Comparison of ENCODE assay signal across 1 cellular context in genomic region chr15:51833782-51834181, GRCh38.
TF ChIP-seq lines count a peak whose summit lies in the region.

No MANE protein-coding gene starts in this region.

TF ChIP-seq in IMR-90, 13 proteins besides CTCF, POLR2A, EP300 and RAD21:
- no peak for TF ChIP-seq MXI1 (IDR thresholded peaks at IDR 0.05; ENCODE audit: borderline replicate concordance, low read depth, low read length)
- TF ChIP-seq, protein P1, sequence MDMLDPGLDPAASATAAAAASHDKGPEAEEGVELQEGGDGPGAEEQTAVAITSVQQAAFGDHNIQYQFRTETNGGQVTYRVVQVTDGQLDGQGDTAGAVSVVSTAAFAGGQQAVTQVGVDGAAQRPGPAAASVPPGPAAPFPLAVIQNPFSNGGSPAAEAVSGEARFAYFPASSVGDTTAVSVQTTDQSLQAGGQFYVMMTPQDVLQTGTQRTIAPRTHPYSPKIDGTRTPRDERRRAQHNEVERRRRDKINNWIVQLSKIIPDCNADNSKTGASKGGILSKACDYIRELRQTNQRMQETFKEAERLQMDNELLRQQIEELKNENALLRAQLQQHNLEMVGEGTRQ (IDR thresholded peaks at IDR 0.05; ENCODE audit: low read depth, low read length): no peak
- TF ChIP-seq, protein P2, sequence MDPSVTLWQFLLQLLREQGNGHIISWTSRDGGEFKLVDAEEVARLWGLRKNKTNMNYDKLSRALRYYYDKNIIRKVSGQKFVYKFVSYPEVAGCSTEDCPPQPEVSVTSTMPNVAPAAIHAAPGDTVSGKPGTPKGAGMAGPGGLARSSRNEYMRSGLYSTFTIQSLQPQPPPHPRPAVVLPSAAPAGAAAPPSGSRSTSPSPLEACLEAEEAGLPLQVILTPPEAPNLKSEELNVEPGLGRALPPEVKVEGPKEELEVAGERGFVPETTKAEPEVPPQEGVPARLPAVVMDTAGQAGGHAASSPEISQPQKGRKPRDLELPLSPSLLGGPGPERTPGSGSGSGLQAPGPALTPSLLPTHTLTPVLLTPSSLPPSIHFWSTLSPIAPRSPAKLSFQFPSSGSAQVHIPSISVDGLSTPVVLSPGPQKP (IDR thresholded peaks at IDR 0.05; ENCODE audit: borderline replicate concordance, low read depth, low read length): no peak
- no peak for TF ChIP-seq BHLHE40 (IDR thresholded peaks at IDR 0.05; ENCODE audit: low read depth, low read length)
- no peak for TF ChIP-seq CHD1 (IDR thresholded peaks at IDR 0.05; ENCODE audit: low read depth, low read length)
- TF ChIP-seq CEBPB (IDR thresholded peaks at IDR 0.05; ENCODE audit: low read depth, low read length): no peak
- TF ChIP-seq MAFK (IDR thresholded peaks at IDR 0.05; ENCODE audit: low read depth, low read length): no peak
- TF ChIP-seq NFE2L2 (IDR thresholded peaks at IDR 0.05; ENCODE audit: low read depth, low read length): no peak
- TF ChIP-seq FOS (IDR thresholded peaks at IDR 0.05; ENCODE audit: low read depth, low read length): no peak
- TF ChIP-seq MAZ (IDR thresholded peaks at IDR 0.05; ENCODE audit: borderline replicate concordance, low read depth, low read length): no peak
- TF ChIP-seq RFX5 (IDR thresholded peaks at IDR 0.05; ENCODE audit: low read depth, low read length): no peak
- no peak for TF ChIP-seq RCOR1 (IDR thresholded peaks at IDR 0.05; ENCODE audit: insufficient replicate concordance, low read length)
- no peak for TF ChIP-seq SMC3 (IDR thresholded peaks at IDR 0.05; ENCODE audit: low read depth, low read length)
